9 cellular contexts compared by ENCODE assay signal in the genomic region with DNA sequence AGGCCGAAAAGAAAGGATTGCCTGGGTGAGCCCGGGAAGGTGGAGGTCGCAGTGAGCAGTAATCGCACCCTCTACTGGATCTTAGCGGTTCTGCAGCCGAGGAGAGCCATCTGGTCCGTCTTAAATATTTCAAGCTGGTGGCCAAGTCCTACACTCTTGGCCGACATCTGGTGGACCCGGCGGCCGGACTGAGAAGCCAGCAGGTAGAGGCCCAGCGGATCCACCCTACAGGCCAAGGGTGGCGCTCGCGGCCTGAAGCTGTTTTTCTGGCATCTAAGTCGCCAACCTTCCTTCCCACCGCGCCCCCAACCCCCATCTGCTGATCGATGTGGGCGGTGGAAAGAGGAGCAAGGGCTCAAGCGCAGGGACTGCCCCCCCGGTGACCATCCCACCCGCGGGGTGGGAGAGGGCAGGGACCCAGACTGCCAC. TPM values are rescaled to one million over a fixed set of nuclear protein-coding genes. Genes with fewer than 3 reads are reported as not detected.
A peak's percentile ranks its signal among the peaks of the same experiment; 100 is the strongest.
DNase-seq lines count a peak whose midpoint lies in the region; ATAC-seq and TF ChIP-seq lines count a peak whose summit lies in the region.
"Had no signal": no experiment of that assay in that cellular context is flagged by ENCODE, and none has a peak within 500 bp of the region (broad histone marks: within the 10 kb centered on the region; RNA-seq: fewer than 3 reads in every experiment).

No MANE protein-coding gene starts in this region.

- TF ChIP-seq CTCF in LNCaP clone FGC (IDR thresholded peaks at IDR 0.05; ENCODE audit: control insufficient read depth, extremely low read depth, insufficient read depth) (peak; percentile 23), endodermal cell (conservative IDR thresholded peaks at IDR 0.05) (peak; percentile 50), gastrocnemius medialis (IDR thresholded peaks at IDR 0.05 in 4 of 5, conservative IDR thresholded peaks at IDR 0.05 in 1 of 5) (peak in 2 of 5 experiments; percentile 25 to 41)

- peaks cover 75% of the 10 kb centered on the region for H3K9me3 Mint-ChIP-seq in endodermal cell
- peaks cover 6% of the 10 kb centered on the region for H3K9me3 Mint-ChIP-seq in natural killer cell treated with Interleukin-12 subunit alpha and Interleukin-12 subunit beta and Interleukin-15 and Interleukin-18, amount 100 ng/mL, for 72 hours

- peak; percentile 35 for DNase-seq in EH (ENCODE audit: low read depth)
- DNase-seq in LNCaP clone FGC (ENCODE audit: low read depth) = no peak
- DNase-seq in endodermal cell = peak; percentile 75
- DNase-seq in natural killer cell treated with Interleukin-12 subunit alpha and Interleukin-12 subunit beta and Interleukin-15 and Interleukin-18, amount 100 ng/mL, for 72 hours (ENCODE audit: low spot score) = no peak
- DNase-seq in effector CD4-positive, alpha-beta T cell = no peak
- DNase-seq in gastrocnemius medialis = no peak
- DNase-seq: T-helper 17 cell had no signal

- intact Hi-C loops in gastrocnemius medialis (cut with DNase I; ENCODE audit: low total_unique reads) = no loop called here

- no peak overlapping the region for H3K4me3 ChIP-seq in LNCaP clone FGC (ENCODE audit: low read depth, low read length)
- no peak overlapping the region for H3K4me3 ChIP-seq in endodermal cell (ENCODE audit: low read length)
- H3K4me3 ChIP-seq in gastrocnemius medialis = peak overlapping the region in 2 of 4 donors; percentile 32 to 39

- ATAC-seq in natural killer cell treated with Interleukin-12 subunit alpha and Interleukin-12 subunit beta and Interleukin-15 and Interleukin-18, amount 100 ng/mL, for 72 hours = no peak
- ATAC-seq in HG02840 (IDR thresholded peaks at IDR 0.05; ENCODE audit: low FRiP score, unreplicated experiment) (no peak), GM21423 (IDR thresholded peaks at IDR 0.05; ENCODE audit: unreplicated experiment) (no peak), gastrocnemius medialis (no peak)
- ATAC-seq: T-helper 17 cell had no signal

- no peak overlapping the region for H3K27ac Mint-ChIP-seq in endodermal cell
- no peak overlapping the region for H3K27ac Mint-ChIP-seq in natural killer cell treated with Interleukin-12 subunit alpha and Interleukin-12 subunit beta and Interleukin-15 and Interleukin-18, amount 100 ng/mL, for 72 hours
- H3K27ac Mint-ChIP-seq: T-helper 17 cell had no signal

- peaks cover 15% of the 10 kb centered on the region for H3K27me3 Mint-ChIP-seq in endodermal cell (ENCODE audit: insufficient read depth)
- H3K27me3 Mint-ChIP-seq in natural killer cell treated with Interleukin-12 subunit alpha and Interleukin-12 subunit beta and Interleukin-15 and Interleukin-18, amount 100 ng/mL, for 72 hours = peaks cover 26 to 32% of the 10 kb centered on the region in 2 donors
- H3K27me3 Mint-ChIP-seq: T-helper 17 cell had no signal

- H3K27ac ChIP-seq in endodermal cell (ENCODE audit: low read depth, low read length) (no peak overlapping the region), gastrocnemius medialis (no peak overlapping the region)

- H3K4me1 ChIP-seq in endodermal cell (ENCODE audit: control insufficient read depth, insufficient read depth, low read length) (no peaks in the 10 kb centered on the region), gastrocnemius medialis (no peaks in the 10 kb centered on the region)

- TF ChIP-seq POLR2A in gastrocnemius medialis (IDR thresholded peaks at IDR 0.05) = no peak

- H3K4me3 Mint-ChIP-seq in endodermal cell = no peak overlapping the region
- H3K4me3 Mint-ChIP-seq in natural killer cell treated with Interleukin-12 subunit alpha and Interleukin-12 subunit beta and Interleukin-15 and Interleukin-18, amount 100 ng/mL, for 72 hours = peak overlapping the region; percentile 27
- H3K4me3 Mint-ChIP-seq: T-helper 17 cell had no signal

- H3K27me3 ChIP-seq in endodermal cell (ENCODE audit: control insufficient read depth, insufficient read depth, low read length, poor library complexity, severe bottlenecking) (no peaks in the 10 kb centered on the region), gastrocnemius medialis (peaks cover 0 to 13% (median 2%) of the 10 kb centered on the region in 3 donors)

- peaks cover 32% of the 10 kb centered on the region for H3K9me3 ChIP-seq in endodermal cell (ENCODE audit: control insufficient read depth, low read length)
- no peaks in the 10 kb centered on the region for H3K9me3 ChIP-seq in gastrocnemius medialis

- in situ Hi-C loops in gastrocnemius medialis (cut with MboI; ENCODE audit: low sequenced_read_pairs in 4 of 4) = no loop called here

- no peak overlapping the region for H3K9ac ChIP-seq in endodermal cell (ENCODE audit: extremely low read depth, low read length, poor library complexity, severe bottlenecking)

- no peaks in the 10 kb centered on the region for H3K36me3 Mint-ChIP-seq in endodermal cell (ENCODE audit: low read depth)
- peaks cover 20% of the 10 kb centered on the region for H3K36me3 Mint-ChIP-seq in natural killer cell treated with Interleukin-12 subunit alpha and Interleukin-12 subunit beta and Interleukin-15 and Interleukin-18, amount 100 ng/mL, for 72 hours

- H3K4me1 Mint-ChIP-seq in endodermal cell = no peaks in the 10 kb centered on the region
- H3K4me1 Mint-ChIP-seq in natural killer cell treated with Interleukin-12 subunit alpha and Interleukin-12 subunit beta and Interleukin-15 and Interleukin-18, amount 100 ng/mL, for 72 hours (ENCODE audit: low read depth in 2 of 2) = peaks cover 0 to 4% of the 10 kb centered on the region in 2 donors
- H3K4me1 Mint-ChIP-seq: T-helper 17 cell had no signal

- WGBS in endodermal cell (ENCODE audit: insufficient coverage in 1 of 2, insufficient read length in 1 of 2), 2 experiments = 76 to 87% methylated on average over 24 of the region's 24 CpGs

- no peaks in the 10 kb centered on the region for H3K36me3 ChIP-seq in endodermal cell (ENCODE audit: control insufficient read depth, insufficient read depth, low read length)
- no peaks in the 10 kb centered on the region for H3K36me3 ChIP-seq in gastrocnemius medialis

RNA-seq across cellular contexts. Expression of gene ZNF730, which starts 46.5 kb away (rescaled TPM):
- total RNA-seq in endodermal cell = 10 to 100 TPM; 40.3 to 83.9 TPM
- polyA plus RNA-seq in endodermal cell (2013, experiment 1 of 2) = 21.7 TPM
- polyA plus RNA-seq in endodermal cell (2013, experiment 2 of 2) = 27.6 TPM
- total RNA-seq in natural killer cell treated with Interleukin-12 subunit alpha and Interleukin-12 subunit beta and Interleukin-15 and Interleukin-18, amount 100 ng/mL, for 72 hours = 1 to 10 TPM in 1 of 2 donors, under 1 TPM in 1; 1.00 to 1.3 TPM
- total RNA-seq in gastrocnemius medialis = not detected
- total RNA-seq: T-helper 17 cell had no signal

Comparison
In these comparisons a context has a peak if more than half of its experiments do, and no peak if none do; other contexts are left out.
1. DNase-seq: peak in EH (single experiment) and endodermal cell (single experiment); none in LNCaP clone FGC (single experiment), natural killer cell treated with Interleukin-12 subunit alpha and Interleukin-12 subunit beta and Interleukin-15 and Interleukin-18, amount 100 ng/mL, for 72 hours (single experiment), effector CD4-positive, alpha-beta T cell (single experiment) and gastrocnemius medialis (0 of 2).
2. RNA of gene ZNF730, which starts 46.5 kb away (total RNA-seq): 40.3 to 83.9 TPM in endodermal cell; 1.00 to 1.3 TPM in natural killer cell treated with Interleukin-12 subunit alpha and Interleukin-12 subunit beta and Interleukin-15 and Interleukin-18, amount 100 ng/mL, for 72 hours and not detected in gastrocnemius medialis; every median in the first group is over 10 times any median in the second.